Comparison of ENCODE assay signal across 13 cellular contexts in the genomic region with DNA sequence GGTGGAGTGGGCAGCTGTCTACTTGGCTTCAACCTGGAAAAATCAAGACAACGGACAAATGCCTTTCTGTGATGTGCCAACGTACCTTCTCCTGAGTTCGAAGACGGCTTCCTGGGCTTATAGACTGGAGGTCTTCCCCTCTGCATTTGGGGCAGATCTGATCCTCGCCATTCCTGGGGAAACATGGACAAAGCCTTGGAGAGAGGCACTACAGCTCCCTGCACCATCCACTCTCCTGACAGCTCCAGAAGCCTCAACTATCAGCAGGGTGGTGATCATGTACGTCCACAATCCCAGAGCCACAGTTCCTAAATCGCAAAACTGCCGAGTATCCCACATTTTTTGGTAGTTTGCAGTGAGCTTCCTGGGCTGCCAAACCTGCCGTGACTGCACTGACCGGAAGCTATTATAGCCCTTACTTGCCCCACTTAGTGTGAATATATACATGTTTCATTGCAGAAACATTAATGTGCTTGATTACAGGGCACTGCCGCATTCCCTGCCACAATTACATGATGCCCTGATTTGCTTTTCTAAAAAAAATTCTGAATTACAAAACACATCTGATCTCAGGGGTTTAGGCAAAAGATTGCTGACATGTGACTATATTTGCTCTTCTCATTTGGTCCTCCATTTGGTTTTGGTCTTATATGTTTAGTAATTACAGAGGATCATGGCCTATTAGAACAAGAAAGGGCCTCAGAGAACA. TPM values are rescaled to one million over a fixed set of nuclear protein-coding genes. Genes with fewer than 3 reads are reported as not detected.
DNase-seq lines count a peak whose midpoint lies in the region; ATAC-seq and TF ChIP-seq lines count a peak whose summit lies in the region.
"Had no signal": no experiment of that assay in that cellular context is flagged by ENCODE, and none has a peak within 500 bp of the region (broad histone marks: within the 10 kb centered on the region; RNA-seq: fewer than 3 reads in every experiment).

No MANE protein-coding gene starts in this region.

- CTCF ChIA-PET in PC-9 (lab: Charles Lee): no interaction called here

- H3K27ac Mint-ChIP-seq in CD4-positive, CD25-positive, alpha-beta regulatory T cell: peak overlapping the region; percentile 95 to 100 (median 97)

- H3K4me3 Mint-ChIP-seq in CD4-positive, CD25-positive, alpha-beta regulatory T cell: peak overlapping the region; percentile 95 to 99 (median 95)

- no peak for TF ChIP-seq CTCF in GM12875 (IDR thresholded peaks at IDR 0.05; ENCODE audit: borderline replicate concordance, insufficient read depth, low read depth, low read length)
- TF ChIP-seq CTCF in PC-9 (conservative IDR thresholded peaks at IDR 0.05): no peak
- TF ChIP-seq CTCF in right lobe of liver (IDR thresholded peaks at IDR 0.05): no peak

- no peaks in the 10 kb centered on the region for H3K9me2 ChIP-seq in PC-9 (ENCODE audit: insufficient read depth)

- no TSS peak for BruUV-seq in PC-9 (replicated peaks; lab: Mats Ljungman, UMichigan)

- peaks cover 45% of the 10 kb centered on the region for H3K36me3 ChIP-seq in CD4-positive, CD25-positive, alpha-beta regulatory T cell (ENCODE audit: control insufficient read depth, insufficient read depth, low read length)
- H3K36me3 ChIP-seq in PC-9 (ENCODE audit: low read depth): no peaks in the 10 kb centered on the region
- no peaks in the 10 kb centered on the region for H3K36me3 ChIP-seq in right lobe of liver
- H3K36me3 ChIP-seq: BLaER1, colonic mucosa had no signal

- H3K4me1 ChIP-seq in CD4-positive, CD25-positive, alpha-beta regulatory T cell (ENCODE audit: control insufficient read depth, insufficient read depth, low read length, poor library complexity, severe bottlenecking): peaks cover 96% of the 10 kb centered on the region
- H3K4me1 ChIP-seq in mononuclear cell (ENCODE audit: insufficient read depth, low read length): peaks cover 90% of the 10 kb centered on the region
- H3K4me1 ChIP-seq in PC-9 (replicated peaks; ENCODE audit: insufficient read depth): no peaks in the 10 kb centered on the region
- H3K4me1 ChIP-seq in right lobe of liver: peaks cover 0 to 14% (median 0%) of the 10 kb centered on the region in 4 donors
- H3K4me1 ChIP-seq: colonic mucosa had no signal

- H3K4me2 ChIP-seq in PC-9: no peak overlapping the region

- peak overlapping the region; percentile 96 for H3K4me3 ChIP-seq in CD4-positive, CD25-positive, alpha-beta regulatory T cell (ENCODE audit: low read depth, low read length)
- H3K4me3 ChIP-seq in GM12875 (ENCODE audit: low read depth, low read length) (peak overlapping the region; percentile 58), mononuclear cell (ENCODE audit: low read length) (peak overlapping the region; percentile 5), PC-9 (no peak overlapping the region), right lobe of liver (no peak overlapping the region)
- H3K4me3 ChIP-seq: BLaER1, colonic mucosa had no signal

- peak overlapping the region; percentile 99 for H3K27ac ChIP-seq in CD4-positive, CD25-positive, alpha-beta regulatory T cell (ENCODE audit: insufficient read depth, low read length, poor library complexity, severe bottlenecking)
- H3K27ac ChIP-seq in PC-9 (no peak overlapping the region), right lobe of liver (no peak overlapping the region)
- H3K27ac ChIP-seq: BLaER1, colonic mucosa had no signal

- no peaks in the 10 kb centered on the region for H3K79me2 ChIP-seq in PC-9 (ENCODE audit: low read depth)

- H3K9me3 ChIP-seq in CD4-positive, CD25-positive, alpha-beta regulatory T cell (ENCODE audit: control insufficient read depth in 2 of 2, low read length in 2 of 2): no peaks in the 10 kb centered on the region
- H3K9me3 ChIP-seq in mononuclear cell (ENCODE audit: low read depth, low read length) (no peaks in the 10 kb centered on the region), PC-9 (ENCODE audit: insufficient read depth, low read depth) (no peaks in the 10 kb centered on the region), right lobe of liver (no peaks in the 10 kb centered on the region)
- H3K9me3 ChIP-seq: BLaER1, colonic mucosa had no signal

- DNase-seq in CD4-positive, CD25-positive, alpha-beta regulatory T cell: no peak
- peak; percentile 14 to 24 for DNase-seq in activated T-cell treated with anti-CD3 and anti-CD28 coated beads, Interleukin-2, amount 50 U/mL, for 48 hours
- no peak for DNase-seq in NCI-H187 treated with DMSO at 0.1 percent for 48 hours (lab: John Stamatoyannopoulos, UW)
- no peak for DNase-seq in NCI-H1105 treated with DMSO at 0.1 percent for 48 hours (lab: John Stamatoyannopoulos, UW)
- no peak for DNase-seq in PC-9
- DNase-seq in right lobe of liver: no peak
- DNase-seq: colonic mucosa; NCI-H774; SIG-M5; stimulated activated naive CD4-positive, alpha-beta T cell treated with Interleukin-2 at 50 U/mL for 16 hours had no signal

- peaks cover 63% of the 10 kb centered on the region for H3K36me3 Mint-ChIP-seq in CD4-positive, CD25-positive, alpha-beta regulatory T cell

- intact Hi-C loops in PC-9 (cut with micrococcal nuclease; ENCODE audit: unreplicated experiment) (no loop called here), right lobe of liver (cut with DNase I) (loop anchor here in 1 of 2 donors (10.0 kb wide), 1 partner anchor 49 kb away; the partner anchor contains the start of gene PHF19)

- ATAC-seq in CD4-positive, CD25-positive, alpha-beta regulatory T cell (ENCODE audit: low read depth in 2 of 2): no peak
- ATAC-seq in right lobe of liver: no peak

- H4K20me1 ChIP-seq in PC-9 (ENCODE audit: insufficient read depth): no peaks in the 10 kb centered on the region
- H4K20me1 ChIP-seq: BLaER1 had no signal

- POLR2A ChIA-PET in PC-9 (lab: Charles Lee; ENCODE audit: unreplicated experiment): no interaction called here

- no peaks in the 10 kb centered on the region for H3K27me3 Mint-ChIP-seq in CD4-positive, CD25-positive, alpha-beta regulatory T cell

- peaks cover 25 to 86% (median 54%) of the 10 kb centered on the region in 4 donors for H3K4me1 Mint-ChIP-seq in CD4-positive, CD25-positive, alpha-beta regulatory T cell

- H3K27me3 ChIP-seq in CD4-positive, CD25-positive, alpha-beta regulatory T cell (ENCODE audit: control insufficient read depth, insufficient read depth, low read length): no peaks in the 10 kb centered on the region
- no peaks in the 10 kb centered on the region for H3K27me3 ChIP-seq in mononuclear cell (ENCODE audit: insufficient read depth, low read length)
- H3K27me3 ChIP-seq in PC-9 (ENCODE audit: insufficient read depth, low read depth): no peaks in the 10 kb centered on the region
- no peaks in the 10 kb centered on the region for H3K27me3 ChIP-seq in right lobe of liver
- H3K27me3 ChIP-seq: BLaER1, colonic mucosa had no signal

- WGBS in right lobe of liver (ENCODE audit: insufficient coverage, low coverage, low lambda C conversion rate, missing lambda C conversion rate): 64% methylated on average over 5 of the region's 11 CpGs

- H2AFZ ChIP-seq in PC-9: no peak overlapping the region

- TF ChIP-seq POLR2A in right lobe of liver (IDR thresholded peaks at IDR 0.05): no peak

- peaks cover 20% of the 10 kb centered on the region for H3F3A ChIP-seq in PC-9 (ENCODE audit: insufficient read depth, low read depth)

- H3K9me3 Mint-ChIP-seq in CD4-positive, CD25-positive, alpha-beta regulatory T cell: no peaks in the 10 kb centered on the region

RNA-seq across cellular contexts. Expression of gene TRAF1, which starts 2.8 kb away (rescaled TPM):
- 167 TPM for total RNA-seq in CD4-positive, CD25-positive, alpha-beta regulatory T cell
- polyA plus RNA-seq in CD4-positive, CD25-positive, alpha-beta regulatory T cell: 10 to 100 TPM; 13.5 to 18.7 (median 16.5) TPM
- total RNA-seq in mononuclear cell: 88.8 TPM
- 2.7 and 2.9 TPM in 2 replicates for total RNA-seq in PC-9 (2021)
- total RNA-seq in right lobe of liver: 1 to 10 TPM in 5 of 6 experiments, under 1 TPM in 1; 0.99 to 2.5 (median 2.1) TPM

RNA-seq across cellular contexts. Expression of gene PHF19, which starts 46.8 kb away (rescaled TPM):
- 149 TPM for total RNA-seq in CD4-positive, CD25-positive, alpha-beta regulatory T cell
- 10 to 100 TPM; 21.4 to 43.2 (median 31.9) TPM for polyA plus RNA-seq in CD4-positive, CD25-positive, alpha-beta regulatory T cell
- 31.6 TPM for total RNA-seq in mononuclear cell
- 66.4 and 72.9 TPM in 2 replicates for total RNA-seq in PC-9 (2021)
- total RNA-seq in right lobe of liver: 1 to 10 TPM; 2.2 to 8.0 (median 5.2) TPM

Comparison
In these comparisons a context has a peak if more than half of its experiments do, and no peak if none do; other contexts are left out.
1. DNase-seq: peak in activated T-cell treated with anti-CD3 and anti-CD28 coated beads, Interleukin-2, amount 50 U/mL, for 48 hours (2 of 2); none in CD4-positive, CD25-positive, alpha-beta regulatory T cell (0 of 3), NCI-H187 treated with DMSO at 0.1 percent for 48 hours (single experiment), NCI-H1105 treated with DMSO at 0.1 percent for 48 hours (single experiment), PC-9 (0 of 2) and right lobe of liver (0 of 3).
2. H3K4me3 ChIP-seq: peak in CD4-positive, CD25-positive, alpha-beta regulatory T cell (single experiment), GM12875 (single experiment) and mononuclear cell (single experiment); none in PC-9 (single experiment) and right lobe of liver (0 of 3).
3. RNA of gene TRAF1, which starts 2.8 kb away (total RNA-seq): 167 TPM in CD4-positive, CD25-positive, alpha-beta regulatory T cell (single experiment) and 88.8 TPM in mononuclear cell (single experiment); 2.7 to 2.9 TPM in PC-9 and 0.99 to 2.5 TPM in right lobe of liver; every median in the first group is over 10 times any median in the second.